ENCODE assay signal across 1 cellular context in genomic region chr7:46933596-46933995, GRCh38.
TF ChIP-seq lines count a peak whose summit lies in the region.

No MANE protein-coding gene starts in this region.

TF ChIP-seq in Ishikawa, 13 proteins besides CTCF, POLR2A, EP300 and RAD21 (continued from another document):
- no peak for TF ChIP-seq TAF1 (IDR thresholded peaks at IDR 0.05; ENCODE audit: low read depth)
